In genomic region chr7:143264196-143264568, GRCh38 we compare ENCODE assay signal across 2 cellular contexts. TPM values are rescaled to one million over a fixed set of nuclear protein-coding genes. Genes with fewer than 3 reads are reported as not detected.
DNase-seq lines count a peak whose midpoint lies in the region; ATAC-seq and TF ChIP-seq lines count a peak whose summit lies in the region.
"Not testable (repeated sequence)": the region's sequence is repeated elsewhere in the genome, so short reads cannot be mapped to it uniquely, and the experiment has no call there.

No MANE protein-coding gene starts in this region.

- H3K4me1 ChIP-seq in lung (ENCODE audit: control insufficient read depth in 2 of 2, insufficient read depth in 2 of 2, low read length in 2 of 2) = not testable (repeated sequence)

- not testable (repeated sequence) for TF ChIP-seq POLR2A in NB4 (IDR thresholded peaks at IDR 0.05; ENCODE audit: extremely low read depth, insufficient read length)

- peak overlapping the region; percentile 96 to 97 for H3K27ac ChIP-seq in lung (ENCODE audit: low read depth in 1 of 2, low read length in 1 of 2)

- 54 to 58% methylated on average over 15 of the region's 15 CpGs for WGBS in lung, 2 donors

- not testable (repeated sequence) for H3K27me3 ChIP-seq in lung (ENCODE audit: control insufficient read depth, insufficient read depth)

- DNase-seq in NB4 (ENCODE audit: low read depth); lung (ENCODE audit: low spot score): not testable (repeated sequence)

- ATAC-seq in lung (ENCODE audit: insufficient read depth, low FRiP score) = not testable (repeated sequence)

- peaks cover 16 to 17% of the 10 kb centered on the region in 2 donors for H3K36me3 ChIP-seq in lung (ENCODE audit: control insufficient read depth in 2 of 2, insufficient read depth in 2 of 2, low read length in 2 of 2)

- TF ChIP-seq CTCF in NB4 (IDR thresholded peaks at IDR 0.05; ENCODE audit: low read depth, low read length); lung (IDR thresholded peaks at IDR 0.05; ENCODE audit: control extremely low read depth, extremely low read depth): not testable (repeated sequence)

- H3K9me3 ChIP-seq in lung (ENCODE audit: control insufficient read depth in 2 of 2, insufficient read depth in 1 of 2, low read length in 1 of 2) = not testable (repeated sequence)

- H3K4me3 ChIP-seq in NB4 (ENCODE audit: low read depth, low read length) (peak overlapping the region; percentile 78), lung (peak overlapping the region; percentile 97)

RNA-seq across cellular contexts. Expression of gene GSTK1, which starts 0.9 kb away (rescaled TPM):
- 100 to 1,000 TPM; 110 to 130 TPM for total RNA-seq in lung
- 100 to 1,000 TPM; 119 TPM for polyA plus RNA-seq in lung

RNA-seq across cellular contexts. Expression of gene TMEM139, which starts 20.6 kb away (rescaled TPM):
- 10 to 100 TPM; 12.2 to 26.9 TPM for total RNA-seq in lung
- polyA plus RNA-seq in lung = 10 to 100 TPM in 1 of 2 donors, 1 to 10 TPM in 1; 8.4 to 31.8 TPM

RNA-seq across cellular contexts. Expression of gene CASP2, which starts 24.0 kb away (rescaled TPM):
- 10 to 100 TPM; 37.4 to 40.0 TPM for total RNA-seq in lung
- polyA plus RNA-seq in lung = 1 to 10 TPM; 7.7 to 9.3 TPM

RNA-seq across cellular contexts. Expression of gene TAS2R40, which starts 42.3 kb away (rescaled TPM):
- total RNA-seq in lung = not detected
- under 1 TPM in 1 of 2 donors, not detected in 1; 0.07 TPM for polyA plus RNA-seq in lung

RNA-seq across cellular contexts. Expression of gene CLCN1, which starts 51.7 kb away (rescaled TPM):
- under 1 TPM in 1 of 2 donors, not detected in 1; 0.18 TPM for total RNA-seq in lung
- under 1 TPM in 1 of 2 donors, not detected in 1; 0.06 TPM for polyA plus RNA-seq in lung
